Comparison of ENCODE assay signal across 20 cellular contexts in genomic region chr1:67958472-67958871, GRCh38.
"Had no signal": no experiment of that assay in that cellular context is flagged by ENCODE, and none has a peak within 500 bp of the region (broad histone marks: within the 10 kb centered on the region; RNA-seq: fewer than 3 reads in every experiment).

No MANE protein-coding gene starts in this region.

- H3K27me3 ChIP-seq: left lung, upper lobe of left lung had no signal

- H3K27ac ChIP-seq: left lung, thoracic aorta, upper lobe of left lung had no signal

- H3K4me3 ChIP-seq: left lung, lung, thoracic aorta, upper lobe of left lung had no signal

- ATAC-seq: activated CD8-positive, alpha-beta T cell treated with anti-CD3 and anti-CD28 coated beads, Interleukin-2, amount 10 ng/mL, durations not matched to agents 7 days and 5 days; left lung; naive thymus-derived CD8-positive, alpha-beta T cell had no signal

- FAIRE-seq: endometrium, keratinocyte, TTC549 had no signal

- DNase-seq: activated CD4-positive, alpha-beta T cell treated with anti-CD3 and anti-CD28 coated beads for 1 hour; activated CD4-positive, alpha-beta T cell treated with anti-CD3 and anti-CD28 coated beads, Interleukin-2, amount 50 U/mL, for 1 hour; activated CD8-positive, alpha-beta T cell treated with anti-CD3 and anti-CD28 coated beads, Interleukin-2, amount 10 ng/mL, durations not matched to agents 7 days and 5 days; activated gamma-delta T cell; activated naive CD4-positive, alpha-beta T cell treated with anti-CD3 and anti-CD28 coated beads, Interleukin-2, amount 50 U/mL, for 16 hours; aorta; effector CD4-positive, alpha-beta T cell; erythroblast; foreskin fibroblast; left lung; naive thymus-derived CD8-positive, alpha-beta T cell; retina; stimulated activated CD4-positive, alpha-beta T cell treated with anti-CD3 and anti-CD28 coated beads, Interleukin-4, amount 100 ng/mL, for 24 hours; stimulated activated naive CD4-positive, alpha-beta T cell treated with Interleukin-2 at 50 U/mL for 16 hours; upper lobe of left lung had no signal

- H3K36me3 ChIP-seq: left lung, thoracic aorta, upper lobe of left lung had no signal
